In the genomic region with DNA sequence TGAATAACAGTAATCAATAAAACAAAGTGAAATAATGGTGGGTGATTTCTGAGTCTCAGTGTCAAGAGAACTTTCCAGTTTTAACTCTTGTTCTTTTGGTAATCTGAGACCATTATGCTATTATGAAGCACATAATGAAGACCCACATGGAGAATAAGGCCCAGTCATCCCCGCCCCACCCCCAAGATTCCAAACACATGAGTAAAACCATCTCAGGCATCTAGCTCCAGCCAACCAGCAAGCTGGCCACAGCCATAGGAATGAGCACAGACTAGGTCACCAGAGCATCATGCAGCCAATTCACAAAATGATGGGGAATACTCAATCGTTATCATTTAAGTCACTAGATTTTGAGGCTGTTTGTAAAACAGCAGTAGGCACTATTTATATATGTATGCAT, we compare ENCODE assay signal across 11 cellular contexts.
DNase-seq lines count a peak whose midpoint lies in the region; ATAC-seq and TF ChIP-seq lines count a peak whose summit lies in the region.
"Had no signal": no experiment of that assay in that cellular context is flagged by ENCODE, and none has a peak within 500 bp of the region (broad histone marks: within the 10 kb centered on the region; RNA-seq: fewer than 3 reads in every experiment).

No MANE protein-coding gene starts in this region.

- peaks cover 11% of the 10 kb centered on the region; the same call in 2 of the 3 replicates for H3K36me3 Mint-ChIP-seq in GM23338 (ENCODE audit: low read depth)

- H3K4me1 ChIP-seq in GM23338 (ENCODE audit: insufficient read depth) = no peaks in the 10 kb centered on the region; the same call in 1 of the 2 replicates
- no peaks in the 10 kb centered on the region for H3K4me1 ChIP-seq in osteoblast (ENCODE audit: insufficient read depth, low read length)
- H3K4me1 ChIP-seq: thyroid gland had no signal

- H3K9me2 ChIP-seq in GM23338 (ENCODE audit: insufficient read depth) = peaks cover 7% of the 10 kb centered on the region

- peak overlapping the region; percentile 90 for H3K27ac Mint-ChIP-seq in GM23338

- H2AFZ ChIP-seq in GM23338 (no peak overlapping the region), osteoblast (ENCODE audit: low read length) (peak overlapping the region; percentile 76)

- DNase-seq in GM23338 (ENCODE audit: low spot score) (peak; percentile 84), NCI-H69 (lab: John Stamatoyannopoulos, UW) (peak; percentile 7), fibroblast of gingiva (ENCODE audit: low read depth) (peak; percentile 1), osteoblast (ENCODE audit: insufficient read length, low spot score, missing footprints) (no peak), GM19240 (ENCODE audit: insufficient read length, low spot score) (no peak), NCI-H1417 (lab: John Stamatoyannopoulos, UW) (no peak), NCI-H526 treated with DMSO at 0.1 percent for 48 hours (lab: John Stamatoyannopoulos, UW) (no peak)
- DNase-seq: DND-41; NK-92 treated with Interleukin-12 subunit alpha and Interleukin-12 subunit beta, amount 100 ng/mL, for 24 hours; thyroid gland had no signal

- H3K36me3 ChIP-seq in GM23338 (ENCODE audit: insufficient read depth) (no peaks in the 10 kb centered on the region), osteoblast (ENCODE audit: insufficient read depth, low read length) (no peaks in the 10 kb centered on the region)
- H3K36me3 ChIP-seq: thyroid gland had no signal

- peaks cover 23% of the 10 kb centered on the region for H3K9me3 Mint-ChIP-seq in GM23338

- H3K27ac ChIP-seq in GM23338 (ENCODE audit: low read depth) (no peak overlapping the region), osteoblast (ENCODE audit: low read depth, low read length) (peak overlapping the region; percentile 23)
- H3K27ac ChIP-seq: thyroid gland had no signal

- H3K4me3 ChIP-seq in GM23338 = no peak overlapping the region
- no peak overlapping the region for H3K4me3 ChIP-seq in osteoblast (ENCODE audit: insufficient read depth, low read length)
- H3K4me3 ChIP-seq: lung, thyroid gland had no signal

- H3K4me3 Mint-ChIP-seq in GM23338 = no peak overlapping the region

- H3K79me2 ChIP-seq in GM23338 (replicated peaks; ENCODE audit: insufficient read depth) (no peaks in the 10 kb centered on the region), osteoblast (ENCODE audit: insufficient read depth, low read length) (no peaks in the 10 kb centered on the region)

- H3F3A ChIP-seq in GM23338 (replicated peaks; ENCODE audit: low read depth) = no peaks in the 10 kb centered on the region

- H3K27me3 ChIP-seq in GM23338 (ENCODE audit: insufficient read depth) (no peaks in the 10 kb centered on the region), osteoblast (ENCODE audit: insufficient read depth, low read length) (no peaks in the 10 kb centered on the region)
- H3K27me3 ChIP-seq: thyroid gland had no signal

- ATAC-seq in GM23338 = peak; percentile 88

- TF ChIP-seq CTCF in GM23338 (conservative IDR thresholded peaks at IDR 0.05; ENCODE audit: low read depth in 2 of 2) = no peak
- no peak for TF ChIP-seq CTCF in osteoblast (IDR thresholded peaks at IDR 0.05; ENCODE audit: extremely low read depth, low read depth, low read length)

- peaks cover 5% of the 10 kb centered on the region for H3K4me1 Mint-ChIP-seq in GM23338

- H3K4me2 ChIP-seq in GM23338 (no peak overlapping the region), osteoblast (ENCODE audit: insufficient read depth, low read length) (no peak overlapping the region)

- H4K20me1 ChIP-seq in GM23338 (replicated peaks; ENCODE audit: insufficient read depth) (no peaks in the 10 kb centered on the region), osteoblast (ENCODE audit: insufficient read depth, low read length) (no peaks in the 10 kb centered on the region)

- no peaks in the 10 kb centered on the region for H3K9me3 ChIP-seq in osteoblast (ENCODE audit: low read depth, low read length)
- H3K9me3 ChIP-seq: thyroid gland had no signal

- H3K27me3 Mint-ChIP-seq in GM23338 (ENCODE audit: insufficient read depth, low read depth, poor library complexity) = no peaks in the 10 kb centered on the region

TF ChIP-seq in GM23338, 12 proteins besides CTCF, POLR2A, EP300 and RAD21:
- no peak for TF ChIP-seq NANOG (IDR thresholded peaks at IDR 0.05; ENCODE audit: borderline replicate concordance)
- TF ChIP-seq, protein P1, sequence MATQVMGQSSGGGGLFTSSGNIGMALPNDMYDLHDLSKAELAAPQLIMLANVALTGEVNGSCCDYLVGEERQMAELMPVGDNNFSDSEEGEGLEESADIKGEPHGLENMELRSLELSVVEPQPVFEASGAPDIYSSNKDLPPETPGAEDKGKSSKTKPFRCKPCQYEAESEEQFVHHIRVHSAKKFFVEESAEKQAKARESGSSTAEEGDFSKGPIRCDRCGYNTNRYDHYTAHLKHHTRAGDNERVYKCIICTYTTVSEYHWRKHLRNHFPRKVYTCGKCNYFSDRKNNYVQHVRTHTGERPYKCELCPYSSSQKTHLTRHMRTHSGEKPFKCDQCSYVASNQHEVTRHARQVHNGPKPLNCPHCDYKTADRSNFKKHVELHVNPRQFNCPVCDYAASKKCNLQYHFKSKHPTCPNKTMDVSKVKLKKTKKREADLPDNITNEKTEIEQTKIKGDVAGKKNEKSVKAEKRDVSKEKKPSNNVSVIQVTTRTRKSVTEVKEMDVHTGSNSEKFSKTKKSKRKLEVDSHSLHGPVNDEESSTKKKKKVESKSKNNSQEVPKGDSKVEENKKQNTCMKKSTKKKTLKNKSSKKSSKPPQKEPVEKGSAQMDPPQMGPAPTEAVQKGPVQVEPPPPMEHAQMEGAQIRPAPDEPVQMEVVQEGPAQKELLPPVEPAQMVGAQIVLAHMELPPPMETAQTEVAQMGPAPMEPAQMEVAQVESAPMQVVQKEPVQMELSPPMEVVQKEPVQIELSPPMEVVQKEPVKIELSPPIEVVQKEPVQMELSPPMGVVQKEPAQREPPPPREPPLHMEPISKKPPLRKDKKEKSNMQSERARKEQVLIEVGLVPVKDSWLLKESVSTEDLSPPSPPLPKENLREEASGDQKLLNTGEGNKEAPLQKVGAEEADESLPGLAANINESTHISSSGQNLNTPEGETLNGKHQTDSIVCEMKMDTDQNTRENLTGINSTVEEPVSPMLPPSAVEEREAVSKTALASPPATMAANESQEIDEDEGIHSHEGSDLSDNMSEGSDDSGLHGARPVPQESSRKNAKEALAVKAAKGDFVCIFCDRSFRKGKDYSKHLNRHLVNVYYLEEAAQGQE (IDR thresholded peaks at IDR 0.05; ENCODE audit: unreplicated experiment) = no peak
- peak; percentile 38; the same call in 1 of the 2 replicates for TF ChIP-seq CREB1 (CRISPR knock-in tag; IDR thresholded peaks at IDR 0.05; ENCODE audit: low read depth)
- TF ChIP-seq ZNF462 (CRISPR knock-in tag; IDR thresholded peaks at IDR 0.05) = peak; percentile 25; the same call in 1 of the 2 replicates

Comparison
In these comparisons a context has a peak if more than half of its experiments do, and no peak if none do; other contexts are left out.
1. DNase-seq: peak in GM23338 (single experiment), NCI-H69 (single experiment) and fibroblast of gingiva (single experiment); none in osteoblast (single experiment), GM19240 (single experiment), NCI-H1417 (0 of 3) and NCI-H526 treated with DMSO at 0.1 percent for 48 hours (single experiment).